11 cellular contexts compared by ENCODE assay signal in the genomic region with DNA sequence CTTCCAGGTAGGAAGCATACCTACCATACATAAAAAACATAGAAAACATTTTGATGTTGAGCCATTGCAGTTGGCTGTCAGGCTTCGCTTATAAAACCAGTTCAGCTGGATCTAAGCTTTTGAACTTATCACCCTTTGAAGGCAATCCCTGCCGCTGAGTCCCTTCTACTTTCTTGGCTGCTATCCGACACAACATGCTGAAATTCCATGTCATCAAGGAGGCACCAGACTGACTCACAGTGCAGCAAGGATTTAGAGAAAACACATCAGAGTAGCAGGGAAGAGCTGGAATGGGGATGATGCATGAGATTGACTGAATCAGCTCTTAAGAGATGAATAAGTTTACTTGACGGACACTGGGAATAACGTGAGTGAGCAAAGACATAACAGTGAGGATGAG.
A peak's percentile ranks its signal among the peaks of the same experiment; 100 is the strongest.
DNase-seq lines count a peak whose midpoint lies in the region; ATAC-seq and TF ChIP-seq lines count a peak whose summit lies in the region.
"Had no signal": no experiment of that assay in that cellular context is flagged by ENCODE, and none has a peak within 500 bp of the region (broad histone marks: within the 10 kb centered on the region; RNA-seq: fewer than 3 reads in every experiment).

No MANE protein-coding gene starts in this region.

- no peak overlapping the region for H3K4me3 ChIP-seq in fibroblast of the aortic adventitia (ENCODE audit: low read depth, low read length)
- H3K4me3 ChIP-seq: stomach had no signal

- DNase-seq in GM04504 (ENCODE audit: low read depth): peak; percentile 89
- peak; percentile 90 for DNase-seq in fibroblast of the aortic adventitia (ENCODE audit: low read depth)
- peak; percentile 9 for DNase-seq in renal cortical epithelial cell (ENCODE audit: low read depth)
- no peak for DNase-seq in cerebellar nuclear complex (lab: John Stamatoyannopoulos, UW)
- DNase-seq in activated gamma-delta T cell (lab: John Stamatoyannopoulos, UW): no peak
- no peak for DNase-seq in T-helper 2 cell
- DNase-seq: activated T-cell treated with anti-CD3 and anti-CD28 coated beads, Interleukin-2, amount 50 U/mL, for 48 hours; stomach; WERI-Rb-1 had no signal

- TF ChIP-seq CTCF in fibroblast of the aortic adventitia (IDR thresholded peaks at IDR 0.05; ENCODE audit: insufficient read depth, low read length): no peak

- peak; percentile 97 for ATAC-seq in SK-N-SH treated with all-trans-retinoic acid at 6 μM for 48 hours
- ATAC-seq in GM19324 (IDR thresholded peaks at IDR 0.05; ENCODE audit: low FRiP score, unreplicated experiment): no peak

TF ChIP-seq in SK-N-SH treated with all-trans-retinoic acid at 6 μM for 48 hours, 23 proteins besides CTCF, POLR2A, EP300 and RAD21:
- TF ChIP-seq, protein P1, sequence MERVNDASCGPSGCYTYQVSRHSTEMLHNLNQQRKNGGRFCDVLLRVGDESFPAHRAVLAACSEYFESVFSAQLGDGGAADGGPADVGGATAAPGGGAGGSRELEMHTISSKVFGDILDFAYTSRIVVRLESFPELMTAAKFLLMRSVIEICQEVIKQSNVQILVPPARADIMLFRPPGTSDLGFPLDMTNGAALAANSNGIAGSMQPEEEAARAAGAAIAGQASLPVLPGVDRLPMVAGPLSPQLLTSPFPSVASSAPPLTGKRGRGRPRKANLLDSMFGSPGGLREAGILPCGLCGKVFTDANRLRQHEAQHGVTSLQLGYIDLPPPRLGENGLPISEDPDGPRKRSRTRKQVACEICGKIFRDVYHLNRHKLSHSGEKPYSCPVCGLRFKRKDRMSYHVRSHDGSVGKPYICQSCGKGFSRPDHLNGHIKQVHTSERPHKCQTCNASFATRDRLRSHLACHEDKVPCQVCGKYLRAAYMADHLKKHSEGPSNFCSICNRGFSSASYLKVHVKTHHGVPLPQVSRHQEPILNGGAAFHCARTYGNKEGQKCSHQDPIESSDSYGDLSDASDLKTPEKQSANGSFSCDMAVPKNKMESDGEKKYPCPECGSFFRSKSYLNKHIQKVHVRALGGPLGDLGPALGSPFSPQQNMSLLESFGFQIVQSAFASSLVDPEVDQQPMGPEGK (CRISPR knock-in tag; IDR thresholded peaks at IDR 0.05; ENCODE audit: borderline replicate concordance): no peak
- TF ChIP-seq ZNF8 (CRISPR knock-in tag; IDR thresholded peaks at IDR 0.05) (no peak), TCF4 (CRISPR knock-in tag; IDR thresholded peaks at IDR 0.05; ENCODE audit: borderline replicate concordance) (no peak), CSDC2 (CRISPR knock-in tag; IDR thresholded peaks at IDR 0.05) (no peak), ZNF70 (CRISPR knock-in tag; IDR thresholded peaks at IDR 0.05) (no peak), SNAI2 (CRISPR knock-in tag; IDR thresholded peaks at IDR 0.05) (no peak), GLIS3 (CRISPR knock-in tag; IDR thresholded peaks at IDR 0.05) (no peak), ZC3H10 (CRISPR knock-in tag; IDR thresholded peaks at IDR 0.05) (no peak), ZFP3 (CRISPR knock-in tag; IDR thresholded peaks at IDR 0.05) (no peak), PPARA (CRISPR knock-in tag; IDR thresholded peaks at IDR 0.05; ENCODE audit: borderline replicate concordance) (no peak), BACH2 (CRISPR knock-in tag; IDR thresholded peaks at IDR 0.05; ENCODE audit: borderline replicate concordance) (no peak), TOX (CRISPR knock-in tag; IDR thresholded peaks at IDR 0.05; ENCODE audit: borderline replicate concordance) (no peak), OSR1 (CRISPR knock-in tag; IDR thresholded peaks at IDR 0.05) (no peak)
- TF ChIP-seq, protein P2, sequence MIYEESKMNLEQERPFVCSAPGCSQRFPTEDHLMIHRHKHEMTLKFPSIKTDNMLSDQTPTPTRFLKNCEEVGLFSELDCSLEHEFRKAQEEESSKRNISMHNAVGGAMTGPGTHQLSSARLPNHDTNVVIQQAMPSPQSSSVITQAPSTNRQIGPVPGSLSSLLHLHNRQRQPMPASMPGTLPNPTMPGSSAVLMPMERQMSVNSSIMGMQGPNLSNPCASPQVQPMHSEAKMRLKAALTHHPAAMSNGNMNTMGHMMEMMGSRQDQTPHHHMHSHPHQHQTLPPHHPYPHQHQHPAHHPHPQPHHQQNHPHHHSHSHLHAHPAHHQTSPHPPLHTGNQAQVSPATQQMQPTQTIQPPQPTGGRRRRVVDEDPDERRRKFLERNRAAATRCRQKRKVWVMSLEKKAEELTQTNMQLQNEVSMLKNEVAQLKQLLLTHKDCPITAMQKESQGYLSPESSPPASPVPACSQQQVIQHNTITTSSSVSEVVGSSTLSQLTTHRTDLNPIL (CRISPR knock-in tag; IDR thresholded peaks at IDR 0.05; ENCODE audit: low read depth): no peak
- TF ChIP-seq, protein P3, sequence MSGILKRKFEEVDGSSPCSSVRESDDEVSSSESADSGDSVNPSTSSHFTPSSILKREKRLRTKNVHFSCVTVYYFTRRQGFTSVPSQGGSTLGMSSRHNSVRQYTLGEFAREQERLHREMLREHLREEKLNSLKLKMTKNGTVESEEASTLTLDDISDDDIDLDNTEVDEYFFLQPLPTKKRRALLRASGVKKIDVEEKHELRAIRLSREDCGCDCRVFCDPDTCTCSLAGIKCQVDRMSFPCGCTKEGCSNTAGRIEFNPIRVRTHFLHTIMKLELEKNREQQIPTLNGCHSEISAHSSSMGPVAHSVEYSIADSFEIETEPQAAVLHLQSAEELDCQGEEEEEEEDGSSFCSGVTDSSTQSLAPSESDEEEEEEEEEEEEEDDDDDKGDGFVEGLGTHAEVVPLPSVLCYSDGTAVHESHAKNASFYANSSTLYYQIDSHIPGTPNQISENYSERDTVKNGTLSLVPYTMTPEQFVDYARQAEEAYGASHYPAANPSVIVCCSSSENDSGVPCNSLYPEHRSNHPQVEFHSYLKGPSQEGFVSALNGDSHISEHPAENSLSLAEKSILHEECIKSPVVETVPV (CRISPR knock-in tag; IDR thresholded peaks at IDR 0.05): no peak
- TF ChIP-seq, protein P4, sequence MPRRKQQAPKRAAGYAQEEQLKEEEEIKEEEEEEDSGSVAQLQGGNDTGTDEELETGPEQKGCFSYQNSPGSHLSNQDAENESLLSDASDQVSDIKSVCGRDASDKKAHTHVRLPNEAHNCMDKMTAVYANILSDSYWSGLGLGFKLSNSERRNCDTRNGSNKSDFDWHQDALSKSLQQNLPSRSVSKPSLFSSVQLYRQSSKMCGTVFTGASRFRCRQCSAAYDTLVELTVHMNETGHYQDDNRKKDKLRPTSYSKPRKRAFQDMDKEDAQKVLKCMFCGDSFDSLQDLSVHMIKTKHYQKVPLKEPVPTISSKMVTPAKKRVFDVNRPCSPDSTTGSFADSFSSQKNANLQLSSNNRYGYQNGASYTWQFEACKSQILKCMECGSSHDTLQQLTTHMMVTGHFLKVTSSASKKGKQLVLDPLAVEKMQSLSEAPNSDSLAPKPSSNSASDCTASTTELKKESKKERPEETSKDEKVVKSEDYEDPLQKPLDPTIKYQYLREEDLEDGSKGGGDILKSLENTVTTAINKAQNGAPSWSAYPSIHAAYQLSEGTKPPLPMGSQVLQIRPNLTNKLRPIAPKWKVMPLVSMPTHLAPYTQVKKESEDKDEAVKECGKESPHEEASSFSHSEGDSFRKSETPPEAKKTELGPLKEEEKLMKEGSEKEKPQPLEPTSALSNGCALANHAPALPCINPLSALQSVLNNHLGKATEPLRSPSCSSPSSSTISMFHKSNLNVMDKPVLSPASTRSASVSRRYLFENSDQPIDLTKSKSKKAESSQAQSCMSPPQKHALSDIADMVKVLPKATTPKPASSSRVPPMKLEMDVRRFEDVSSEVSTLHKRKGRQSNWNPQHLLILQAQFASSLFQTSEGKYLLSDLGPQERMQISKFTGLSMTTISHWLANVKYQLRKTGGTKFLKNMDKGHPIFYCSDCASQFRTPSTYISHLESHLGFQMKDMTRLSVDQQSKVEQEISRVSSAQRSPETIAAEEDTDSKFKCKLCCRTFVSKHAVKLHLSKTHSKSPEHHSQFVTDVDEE (CRISPR knock-in tag; IDR thresholded peaks at IDR 0.05): no peak
- TF ChIP-seq, protein P5, sequence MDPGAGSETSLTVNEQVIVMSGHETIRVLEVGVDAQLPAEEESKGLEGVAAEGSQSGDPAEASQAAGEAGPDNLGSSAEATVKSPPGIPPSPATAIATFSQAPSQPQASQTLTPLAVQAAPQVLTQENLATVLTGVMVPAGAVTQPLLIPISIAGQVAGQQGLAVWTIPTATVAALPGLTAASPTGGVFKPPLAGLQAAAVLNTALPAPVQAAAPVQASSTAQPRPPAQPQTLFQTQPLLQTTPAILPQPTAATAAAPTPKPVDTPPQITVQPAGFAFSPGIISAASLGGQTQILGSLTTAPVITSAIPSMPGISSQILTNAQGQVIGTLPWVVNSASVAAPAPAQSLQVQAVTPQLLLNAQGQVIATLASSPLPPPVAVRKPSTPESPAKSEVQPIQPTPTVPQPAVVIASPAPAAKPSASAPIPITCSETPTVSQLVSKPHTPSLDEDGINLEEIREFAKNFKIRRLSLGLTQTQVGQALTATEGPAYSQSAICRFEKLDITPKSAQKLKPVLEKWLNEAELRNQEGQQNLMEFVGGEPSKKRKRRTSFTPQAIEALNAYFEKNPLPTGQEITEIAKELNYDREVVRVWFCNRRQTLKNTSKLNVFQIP (CRISPR knock-in tag; IDR thresholded peaks at IDR 0.05; ENCODE audit: borderline replicate concordance, low read depth): no peak

Comparison
In these comparisons a context has a peak if more than half of its experiments do, and no peak if none do; other contexts are left out.
1. DNase-seq: peak in GM04504 (single experiment), fibroblast of the aortic adventitia (single experiment) and renal cortical epithelial cell (single experiment); none in cerebellar nuclear complex (0 of 2), activated gamma-delta T cell (single experiment) and T-helper 2 cell (0 of 5).